In genomic region chr2:177693658-177694334, GRCh38 we compare ENCODE assay signal across 1 cellular context.
TF ChIP-seq lines count a peak whose summit lies in the region.

No MANE protein-coding gene starts in this region.

TF ChIP-seq in K562, 482 proteins besides CTCF, POLR2A, EP300 and RAD21 (continued from another document and continues in another):
- TF ChIP-seq ZNF407 (IDR thresholded peaks at IDR 0.05; ENCODE audit: low read depth) = no peak
- TF ChIP-seq SETDB1 (IDR thresholded peaks at IDR 0.05; ENCODE audit: low read length) = no peak
- TF ChIP-seq POU5F1 (IDR thresholded peaks at IDR 0.05; ENCODE audit: borderline replicate concordance, low read depth, low read length, partially characterized antibody) = no peak
- TF ChIP-seq ZNF77 (CRISPR knock-in tag; IDR thresholded peaks at IDR 0.05) = no peak
- TF ChIP-seq CXXC5 (CRISPR knock-in tag; IDR thresholded peaks at IDR 0.05) = peak; percentile 62
- peak in 1 of 2 experiments; percentile 88; a peak in 2 of 4 replicates for TF ChIP-seq TBL1XR1 (IDR thresholded peaks at IDR 0.05; ENCODE audit: low read length in 2 of 2)
- peak; percentile 57; the same call in 1 of the 2 replicates for TF ChIP-seq MBD2 (IDR thresholded peaks at IDR 0.05; ENCODE audit: borderline replicate concordance, low read depth)
- TF ChIP-seq ZNF224 (CRISPR knock-in tag; IDR thresholded peaks at IDR 0.05) = no peak
- TF ChIP-seq POLR2H (tag; IDR thresholded peaks at IDR 0.05; ENCODE audit: low read depth) = 0 out of 2 replicates have a peak, but pooled peaks have one; percentile 23
- peak; percentile 35 for TF ChIP-seq E2F8 (IDR thresholded peaks at IDR 0.05; ENCODE audit: low read depth, partially characterized antibody)
- no peak for TF ChIP-seq FIP1L1 (IDR thresholded peaks at IDR 0.05; ENCODE audit: low read depth, low read length, poor library complexity, severe bottlenecking)
- peak; percentile 76 for TF ChIP-seq POLR2AphosphoS5 (IDR thresholded peaks at IDR 0.05; ENCODE audit: control insufficient read depth, insufficient read depth, low read depth, low read length)
- TF ChIP-seq ZNF551 (CRISPR knock-in tag; IDR thresholded peaks at IDR 0.05) = no peak
- no peak for TF ChIP-seq ZNF561 (CRISPR knock-in tag; conservative IDR thresholded peaks at IDR 0.05)
- no peak for TF ChIP-seq ZNF274 (IDR thresholded peaks at IDR 0.05; ENCODE audit: borderline replicate concordance, low read depth, low read length)
- no peak for TF ChIP-seq MXI1 (IDR thresholded peaks at IDR 0.05; ENCODE audit: low read depth, low read length)
- no peak for TF ChIP-seq KLF13 (tag; IDR thresholded peaks at IDR 0.05; ENCODE audit: borderline replicate concordance, low read depth)
- no peak for TF ChIP-seq TBP (optimal IDR thresholded peaks at IDR 0.05; ENCODE audit: low read depth, low read length)
- peak; percentile 46; the same call in 1 of the 2 replicates for TF ChIP-seq L3MBTL2 (IDR thresholded peaks at IDR 0.05)
- no peak for TF ChIP-seq SIN3B (IDR thresholded peaks at IDR 0.05; ENCODE audit: low read depth)
- peak; percentile 31 to 37 for TF ChIP-seq NCOA2 (IDR thresholded peaks at IDR 0.05; ENCODE audit: partially characterized antibody in 2 of 2)
- peak; percentile 93 for TF ChIP-seq PKNOX1 (IDR thresholded peaks at IDR 0.05)
- no peak for TF ChIP-seq FOXJ3 (CRISPR knock-in tag; IDR thresholded peaks at IDR 0.05)
- peak in 1 of 2 experiments; percentile 93; a peak in 1 of 4 replicates for TF ChIP-seq ARNT (IDR thresholded peaks at IDR 0.05)
- no peak for TF ChIP-seq THRA (IDR thresholded peaks at IDR 0.05)
- TF ChIP-seq RREB1 (CRISPR knock-in tag; IDR thresholded peaks at IDR 0.05) = no peak
- no peak for TF ChIP-seq FOXP4 (CRISPR knock-in tag; IDR thresholded peaks at IDR 0.05; ENCODE audit: borderline replicate concordance)
- TF ChIP-seq SAFB (IDR thresholded peaks at IDR 0.05; ENCODE audit: borderline replicate concordance, low read depth, low read length) = no peak
- peak; percentile 45; the same call in 1 of the 2 replicates for TF ChIP-seq VEZF1 (CRISPR knock-in tag; IDR thresholded peaks at IDR 0.05)
- no peak for TF ChIP-seq ZBTB1 (CRISPR knock-in tag; IDR thresholded peaks at IDR 0.05; ENCODE audit: borderline replicate concordance, low read depth)
- TF ChIP-seq ZNF511 (CRISPR knock-in tag; IDR thresholded peaks at IDR 0.05) = no peak
- no peak for TF ChIP-seq SIN3A (IDR thresholded peaks at IDR 0.05; ENCODE audit: borderline replicate concordance in 2 of 2, control insufficient read depth in 1 of 2, low read depth in 2 of 2, low read length in 2 of 2)
- peak; percentile 47; the same call in 1 of the 2 replicates for TF ChIP-seq EP400 (IDR thresholded peaks at IDR 0.05)
- no peak for TF ChIP-seq MED1 (CRISPR knock-in tag; IDR thresholded peaks at IDR 0.05; ENCODE audit: borderline replicate concordance)
